In the genomic region with DNA sequence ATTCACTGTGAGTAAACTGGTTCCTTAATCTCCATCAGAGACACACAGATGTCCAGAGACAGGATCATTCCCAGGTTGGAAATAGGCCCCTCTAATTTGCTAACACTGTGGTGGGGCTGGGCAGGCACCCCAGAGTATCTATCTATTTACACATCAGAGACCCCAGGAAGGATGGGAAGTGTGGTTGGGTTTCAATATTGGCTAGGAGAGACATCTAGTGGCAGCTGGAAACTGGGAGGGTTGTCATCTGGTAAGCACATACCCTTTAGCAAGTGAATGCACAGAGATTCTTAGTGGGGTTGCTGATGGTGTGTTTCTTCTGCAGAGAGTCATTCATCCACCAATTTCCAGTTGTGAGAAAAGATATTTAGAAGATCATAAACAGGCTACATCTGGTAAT, we compare ENCODE assay signal across 13 cellular contexts. TPM values are rescaled to one million over a fixed set of nuclear protein-coding genes. Genes with fewer than 3 reads are reported as not detected.
DNase-seq lines count a peak whose midpoint lies in the region; ATAC-seq and TF ChIP-seq lines count a peak whose summit lies in the region.
"Had no signal": no experiment of that assay in that cellular context is flagged by ENCODE, and none has a peak within 500 bp of the region (broad histone marks: within the 10 kb centered on the region; RNA-seq: fewer than 3 reads in every experiment).

No MANE protein-coding gene starts in this region.

- H3K4me1 Mint-ChIP-seq in type B pancreatic cell (ENCODE audit: unreplicated experiment), result peaks cover 5% of the 10 kb centered on the region
- no peaks in the 10 kb centered on the region for H3K4me1 Mint-ChIP-seq in activated CD4-positive, alpha-beta T cell treated with anti-CD3 and anti-CD28 coated beads, Interleukin-2, amount 10 ng/mL, durations not matched to agents 24 days and 14 days
- no peaks in the 10 kb centered on the region for H3K4me1 Mint-ChIP-seq in T-cell
- H3K4me1 Mint-ChIP-seq: T-helper 17 cell had no signal

- TF ChIP-seq CTCF in SK-N-SH (IDR thresholded peaks at IDR 0.05), result no peak
- TF ChIP-seq CTCF in OCI-LY3 (IDR thresholded peaks at IDR 0.05; ENCODE audit: low read depth, low read length), result peak; percentile 59
- TF ChIP-seq CTCF in hepatocyte (IDR thresholded peaks at IDR 0.05; ENCODE audit: poor library complexity), result peak; percentile 47
- peak; percentile 59 for TF ChIP-seq CTCF in type B pancreatic cell (conservative IDR thresholded peaks at IDR 0.05)

- H3K36me3 Mint-ChIP-seq in type B pancreatic cell (no peaks in the 10 kb centered on the region), T-cell (no peaks in the 10 kb centered on the region)
- H3K36me3 Mint-ChIP-seq in activated CD4-positive, alpha-beta T cell treated with anti-CD3 and anti-CD28 coated beads, Interleukin-2, amount 10 ng/mL, durations not matched to agents 24 days and 14 days (ENCODE audit: low read depth), result no peaks in the 10 kb centered on the region

- H3K4me2 ChIP-seq in SK-N-SH (no peak overlapping the region), OCI-LY3 (ENCODE audit: low read length) (no peak overlapping the region), hepatocyte (no peak overlapping the region)

- H3K27me3 Mint-ChIP-seq in type B pancreatic cell, result peaks cover 6% of the 10 kb centered on the region
- H3K27me3 Mint-ChIP-seq in activated CD4-positive, alpha-beta T cell treated with anti-CD3 and anti-CD28 coated beads, Interleukin-2, amount 10 ng/mL, durations not matched to agents 24 days and 14 days, result no peaks in the 10 kb centered on the region
- H3K27me3 Mint-ChIP-seq in T-cell, result peaks cover 0 to 4% of the 10 kb centered on the region in 2 donors
- H3K27me3 Mint-ChIP-seq: T-helper 17 cell had no signal

- H2AFZ ChIP-seq in SK-N-SH (ENCODE audit: low read depth), result no peak overlapping the region
- H2AFZ ChIP-seq in OCI-LY3 (ENCODE audit: low read depth, low read length), result no peak overlapping the region; the same call in 1 of the 2 replicates
- no peak overlapping the region for H2AFZ ChIP-seq in hepatocyte

- H3K27me3 ChIP-seq in SK-N-SH (ENCODE audit: insufficient read depth) (no peaks in the 10 kb centered on the region), OCI-LY3 (ENCODE audit: low read depth, low read length) (no peaks in the 10 kb centered on the region), hepatocyte (peaks cover 4% of the 10 kb centered on the region)

- no peaks in the 10 kb centered on the region for H3K9me2 ChIP-seq in SK-N-SH
- no peaks in the 10 kb centered on the region for H3K9me2 ChIP-seq in hepatocyte (replicated peaks; ENCODE audit: insufficient read depth)

- DNase-seq in SK-N-SH (peak; percentile 14), hepatocyte (ENCODE audit: low spot score) (peak; percentile 12), type B pancreatic cell (ENCODE audit: extremely low spot score, unreplicated experiment) (no peak), LoVo (ENCODE audit: low spot score) (no peak), T-cell (no peak)
- no peak for DNase-seq in activated CD4-positive, alpha-beta T cell treated with anti-CD3 and anti-CD28 coated beads, Interleukin-2, amount 10 ng/mL, durations not matched to agents 24 days and 14 days
- DNase-seq: activated CD8-positive, alpha-beta T cell treated with anti-CD3 and anti-CD28 coated beads, Interleukin-2, amount 10 ng/mL, durations not matched to agents 7 days and 5 days; activated naive CD4-positive, alpha-beta T cell; kidney glomerular epithelial cell; stimulated activated CD4-positive, alpha-beta T cell treated with anti-CD3 and anti-CD28 coated beads, Interleukin-12 subunit alpha, Interleukin-12 subunit beta, amount 100 ng/mL, for 4 hours; T-helper 17 cell had no signal

- H3K9ac ChIP-seq in SK-N-SH (no peak overlapping the region), OCI-LY3 (ENCODE audit: low read length) (no peak overlapping the region)

- H3K36me3 ChIP-seq in SK-N-SH (replicated peaks in 1 of 2; ENCODE audit: control insufficient read depth in 1 of 2, insufficient read depth in 2 of 2, low read length in 1 of 2) (no peaks in the 10 kb centered on the region), OCI-LY3 (replicated peaks; ENCODE audit: low read depth, low read length) (no peaks in the 10 kb centered on the region), hepatocyte (replicated peaks; ENCODE audit: insufficient read depth, low read depth) (no peaks in the 10 kb centered on the region)

- H3F3A ChIP-seq in SK-N-SH (replicated peaks; ENCODE audit: insufficient read depth), result no peaks in the 10 kb centered on the region

- H3K4me3 Mint-ChIP-seq in type B pancreatic cell (no peak overlapping the region), T-cell (no peak overlapping the region)
- no peak overlapping the region for H3K4me3 Mint-ChIP-seq in activated CD4-positive, alpha-beta T cell treated with anti-CD3 and anti-CD28 coated beads, Interleukin-2, amount 10 ng/mL, durations not matched to agents 24 days and 14 days
- H3K4me3 Mint-ChIP-seq: activated CD8-positive, alpha-beta T cell treated with anti-CD3 and anti-CD28 coated beads, Interleukin-2, amount 10 ng/mL, durations not matched to agents 7 days and 5 days; T-helper 17 cell had no signal

- H3K4me3 ChIP-seq in SK-N-SH (ENCODE audit: low read depth in 2 of 2, low read length in 1 of 2), result no peak overlapping the region
- H3K4me3 ChIP-seq in OCI-LY3 (ENCODE audit: low read length), result no peak overlapping the region
- H3K4me3 ChIP-seq in hepatocyte, result no peak overlapping the region

- CTCF ChIA-PET in SK-N-SH (lab: Yijun Ruan, JAX) (no interaction called here), T-cell (lab: Charles Lee) (no interaction called here)

- no peak overlapping the region for H3K27ac Mint-ChIP-seq in type B pancreatic cell
- H3K27ac Mint-ChIP-seq in activated CD4-positive, alpha-beta T cell treated with anti-CD3 and anti-CD28 coated beads, Interleukin-2, amount 10 ng/mL, durations not matched to agents 24 days and 14 days, result no peak overlapping the region
- no peak overlapping the region for H3K27ac Mint-ChIP-seq in T-cell
- H3K27ac Mint-ChIP-seq: activated CD8-positive, alpha-beta T cell treated with anti-CD3 and anti-CD28 coated beads, Interleukin-2, amount 10 ng/mL, durations not matched to agents 7 days and 5 days; T-helper 17 cell had no signal

- H3K9me3 ChIP-seq in SK-N-SH, result no peaks in the 10 kb centered on the region
- H3K9me3 ChIP-seq in OCI-LY3 (ENCODE audit: insufficient read depth, low read length), result no peaks in the 10 kb centered on the region
- H3K9me3 ChIP-seq in hepatocyte (ENCODE audit: low read depth), result no peaks in the 10 kb centered on the region

- H3K27ac ChIP-seq in SK-N-SH (ENCODE audit: low read depth in 2 of 2, low read length in 1 of 2) (no peak overlapping the region), OCI-LY3 (ENCODE audit: low read length) (no peak overlapping the region), hepatocyte (no peak overlapping the region)

- TF ChIP-seq RAD21 in SK-N-SH (IDR thresholded peaks at IDR 0.05; ENCODE audit: low read length), result peak; percentile 50

- no peaks in the 10 kb centered on the region for H3K79me2 ChIP-seq in SK-N-SH (ENCODE audit: insufficient read depth)
- H3K79me2 ChIP-seq in OCI-LY3 (ENCODE audit: low read length), result no peaks in the 10 kb centered on the region
- no peaks in the 10 kb centered on the region for H3K79me2 ChIP-seq in hepatocyte

- H3K4me1 ChIP-seq in SK-N-SH (ENCODE audit: control insufficient read depth in 1 of 2, insufficient read depth in 2 of 2, low read depth in 1 of 2, low read length in 1 of 2), result no peaks in the 10 kb centered on the region
- no peaks in the 10 kb centered on the region for H3K4me1 ChIP-seq in OCI-LY3 (ENCODE audit: low read length)
- H3K4me1 ChIP-seq in hepatocyte (ENCODE audit: insufficient read depth), result no peaks in the 10 kb centered on the region

- intact Hi-C loops in activated CD4-positive, alpha-beta T cell treated with anti-CD3 and anti-CD28 coated beads, Interleukin-2, amount 10 ng/mL, durations not matched to agents 24 days and 14 days (cut with micrococcal nuclease), result no loop called here

- TF ChIP-seq EP300 in SK-N-SH (IDR thresholded peaks at IDR 0.05; ENCODE audit: borderline replicate concordance in 1 of 2, low read depth in 1 of 2, low read length in 1 of 2), result no peak

- no peaks in the 10 kb centered on the region for H3K9me3 Mint-ChIP-seq in type B pancreatic cell
- no peaks in the 10 kb centered on the region for H3K9me3 Mint-ChIP-seq in activated CD4-positive, alpha-beta T cell treated with anti-CD3 and anti-CD28 coated beads, Interleukin-2, amount 10 ng/mL, durations not matched to agents 24 days and 14 days
- H3K9me3 Mint-ChIP-seq in T-cell, result no peaks in the 10 kb centered on the region

- H4K20me1 ChIP-seq in SK-N-SH (ENCODE audit: insufficient read depth) (no peaks in the 10 kb centered on the region), OCI-LY3 (ENCODE audit: insufficient read depth, low read length) (no peaks in the 10 kb centered on the region), hepatocyte (ENCODE audit: insufficient read depth, poor library complexity, severe bottlenecking) (no peaks in the 10 kb centered on the region)

- POLR2A ChIA-PET in SK-N-SH (lab: Yijun Ruan, JAX), result no interaction called here
- POLR2A ChIA-PET in T-cell (lab: Charles Lee), result no interaction called here

- ATAC-seq in SK-N-SH treated with all-trans-retinoic acid at 6 μM for 48 hours, result no peak
- ATAC-seq in T-cell (replicated peaks in 1 of 4), result no peak
- ATAC-seq: activated CD8-positive, alpha-beta T cell treated with anti-CD3 and anti-CD28 coated beads, Interleukin-2, amount 10 ng/mL, durations not matched to agents 7 days and 5 days; T-helper 17 cell had no signal

TF ChIP-seq in SK-N-SH treated with all-trans-retinoic acid at 6 μM for 48 hours, 23 proteins besides CTCF, POLR2A, EP300 and RAD21 (continues in another document):
- TF ChIP-seq ZFP30 (CRISPR knock-in tag; IDR thresholded peaks at IDR 0.05) (no peak), OSR1 (CRISPR knock-in tag; IDR thresholded peaks at IDR 0.05) (no peak)

RNA-seq across cellular contexts. Expression of gene NRG3, which starts 36.0 kb away (rescaled TPM):
- polyA plus RNA-seq in SK-N-SH (2012; rRNA removed) (0.03 and 0.11 TPM in 2 replicates), hepatocyte (2.0 and 3.4 TPM in 2 replicates)
- 0.04 TPM in 2 replicates for polyA plus RNA-seq in SK-N-SH (2012; cell fraction: cytosol; rRNA removed)
- polyA plus RNA-seq in SK-N-SH (2012; cell fraction: nucleus; rRNA removed), result 0.05 and 0.14 TPM in 2 replicates
- total RNA-seq in hepatocyte (0.57 and 0.72 TPM in 2 replicates), type B pancreatic cell (ENCODE audit: low replicate concordance) (1.0 and 6.1 TPM in 2 replicates), T-cell (under 1 TPM in 1 of 5 donors, not detected in 4; 0.12 TPM)
- total RNA-seq in activated CD4-positive, alpha-beta T cell treated with anti-CD3 and anti-CD28 coated beads, Interleukin-2, amount 10 ng/mL, durations not matched to agents 24 days and 14 days, result not detected in 2 replicates
- total RNA-seq: activated CD8-positive, alpha-beta T cell treated with anti-CD3 and anti-CD28 coated beads, Interleukin-2, amount 10 ng/mL, durations not matched to agents 7 days and 5 days; T-helper 17 cell had no signal

Comparison
In these comparisons a context has a peak if more than half of its experiments do, and no peak if none do; other contexts are left out.
1. DNase-seq: peak in SK-N-SH (single experiment) and hepatocyte (single experiment); none in type B pancreatic cell (single experiment), LoVo (single experiment), activated CD4-positive, alpha-beta T cell treated with anti-CD3 and anti-CD28 coated beads, Interleukin-2, amount 10 ng/mL, durations not matched to agents 24 days and 14 days (single experiment) and T-cell (0 of 34).